ENCODE assay signal across 12 cellular contexts in the genomic region with DNA sequence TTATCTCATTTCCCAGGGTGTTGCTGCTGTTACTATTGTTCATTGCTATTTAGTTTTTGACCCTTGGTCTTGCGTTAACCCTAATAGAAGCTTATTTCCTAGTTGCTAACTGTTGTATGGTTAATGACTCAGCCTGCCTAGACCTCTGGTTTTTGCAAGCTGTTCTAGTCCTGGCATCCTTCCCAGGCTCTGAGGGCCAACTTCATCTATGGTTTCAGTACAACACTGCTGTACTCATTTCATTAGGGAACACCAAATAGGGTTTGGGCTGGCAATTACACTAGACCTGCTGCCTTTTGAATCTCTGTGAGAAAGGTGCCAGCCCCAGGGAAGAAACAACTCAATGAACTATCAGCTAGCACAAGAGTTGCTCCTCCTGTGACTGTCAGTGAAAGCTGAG. TPM values are rescaled to one million over a fixed set of nuclear protein-coding genes. Genes with fewer than 3 reads are reported as not detected.
DNase-seq lines count a peak whose midpoint lies in the region; ATAC-seq and TF ChIP-seq lines count a peak whose summit lies in the region.
"Had no signal": no experiment of that assay in that cellular context is flagged by ENCODE, and none has a peak within 500 bp of the region (broad histone marks: within the 10 kb centered on the region; RNA-seq: fewer than 3 reads in every experiment).

No MANE protein-coding gene starts in this region.

- WGBS in SK-N-SH (ENCODE audit: low lambda C conversion rate), result 10% methylated on average over 1 of the region's 1 CpG
- 47% methylated on average over 1 of the region's 1 CpG for WGBS in right cardiac atrium

- CTCF ChIA-PET in SK-N-SH (lab: Yijun Ruan, JAX), result interaction anchor here (0.9 to 1.5 kb wide), 5 partner anchors 8 to 329 kb away, joined by 3 to 5 read pairs (median 3); a partner anchor contains a TSS
- CTCF ChIA-PET in T-cell (lab: Charles Lee), result no interaction called here

- no peak overlapping the region for H3K9ac ChIP-seq in SK-N-SH

- no peaks in the 10 kb centered on the region for H3K79me2 ChIP-seq in SK-N-SH (ENCODE audit: insufficient read depth)

- TF ChIP-seq POLR2A in uterus (IDR thresholded peaks at IDR 0.05), result no peak

- no peaks in the 10 kb centered on the region for H4K20me1 ChIP-seq in SK-N-SH (ENCODE audit: insufficient read depth)

- H3K4me1 ChIP-seq in SK-N-SH (ENCODE audit: control insufficient read depth in 1 of 2, insufficient read depth in 2 of 2, low read depth in 1 of 2, low read length in 1 of 2) (peaks cover 0 to 6% of the 10 kb centered on the region in 2 experiments; a peak in 1 of 4 replicates), right cardiac atrium (ENCODE audit: control insufficient read depth, insufficient read depth, low read length) (peaks cover 2% of the 10 kb centered on the region), uterus (no peaks in the 10 kb centered on the region)
- H3K4me1 ChIP-seq: upper lobe of left lung had no signal

- H3K27me3 ChIP-seq in SK-N-SH (ENCODE audit: insufficient read depth) (no peaks in the 10 kb centered on the region), right cardiac atrium (ENCODE audit: control insufficient read depth, insufficient read depth) (no peaks in the 10 kb centered on the region), uterus (no peaks in the 10 kb centered on the region)
- H3K27me3 ChIP-seq: upper lobe of left lung had no signal

- no peaks in the 10 kb centered on the region for H3K4me1 Mint-ChIP-seq in T-cell

- H3K27ac Mint-ChIP-seq in T-cell, result no peak overlapping the region

- TF ChIP-seq CTCF in SK-N-SH (IDR thresholded peaks at IDR 0.05), result no peak
- no peak for TF ChIP-seq CTCF in uterus (IDR thresholded peaks at IDR 0.05)

- no peaks in the 10 kb centered on the region for H3K9me3 ChIP-seq in SK-N-SH
- no peaks in the 10 kb centered on the region for H3K9me3 ChIP-seq in right cardiac atrium (ENCODE audit: control insufficient read depth, low read length)
- no peaks in the 10 kb centered on the region for H3K9me3 ChIP-seq in uterus
- H3K9me3 ChIP-seq: upper lobe of left lung had no signal

- no peaks in the 10 kb centered on the region for H3K9me2 ChIP-seq in SK-N-SH

- no peaks in the 10 kb centered on the region for H3F3A ChIP-seq in SK-N-SH (replicated peaks; ENCODE audit: insufficient read depth)

- H3K27ac ChIP-seq in SK-N-SH (ENCODE audit: low read depth in 2 of 2, low read length in 1 of 2), result peak overlapping the region in 1 of 2 experiments; percentile 68; a peak in 2 of 4 replicates
- no peak overlapping the region for H3K27ac ChIP-seq in right cardiac atrium (ENCODE audit: low read length)
- no peak overlapping the region for H3K27ac ChIP-seq in uterus
- H3K27ac ChIP-seq: upper lobe of left lung had no signal

- TF ChIP-seq RAD21 in SK-N-SH (IDR thresholded peaks at IDR 0.05; ENCODE audit: low read length), result no peak

- H3K36me3 ChIP-seq in SK-N-SH (replicated peaks in 1 of 2; ENCODE audit: control insufficient read depth in 1 of 2, insufficient read depth in 2 of 2, low read length in 1 of 2), result no peaks in the 10 kb centered on the region
- no peaks in the 10 kb centered on the region for H3K36me3 ChIP-seq in uterus
- H3K36me3 ChIP-seq: upper lobe of left lung had no signal

- no peak for TF ChIP-seq EP300 in SK-N-SH (IDR thresholded peaks at IDR 0.05; ENCODE audit: borderline replicate concordance in 1 of 2, low read depth in 1 of 2, low read length in 1 of 2)

- no peaks in the 10 kb centered on the region for H3K36me3 Mint-ChIP-seq in T-cell

- no peak overlapping the region for H3K4me3 Mint-ChIP-seq in T-cell

- H3K9me3 Mint-ChIP-seq in T-cell, result no peaks in the 10 kb centered on the region

- intact Hi-C loops in right cardiac atrium (cut with DNase I) (no loop called here), uterus (cut with DNase I; ENCODE audit: low total_unique reads) (no loop called here)

- no peak overlapping the region for H2AFZ ChIP-seq in SK-N-SH (ENCODE audit: low read depth)

- ATAC-seq in right cardiac atrium (peak in 1 of 2 donors; percentile 69), T-cell (replicated peaks in 1 of 4) (no peak)

- DNase-seq in SHP77 treated with DMSO at 0.1 percent for 48 hours (lab: John Stamatoyannopoulos, UW), result peak; percentile 1
- DNase-seq in SHP77 (lab: John Stamatoyannopoulos, UW), result no peak
- peak; percentile 21 for DNase-seq in SK-N-SH
- peak; percentile 22 to 39 (median 26) for DNase-seq in right cardiac atrium
- DNase-seq in uterus, result peak; percentile 25 to 45
- no peak for DNase-seq in NK-92 treated with Interleukin-12 subunit alpha and Interleukin-12 subunit beta, amount 100 ng/mL, for 24 hours (lab: John Stamatoyannopoulos, UW)
- no peak for DNase-seq in T-cell
- no peak for DNase-seq in activated gamma-delta T cell treated with Interleukin-2 at 50 U/mL for 16 hours
- DNase-seq: activated effector memory CD4-positive, alpha-beta T cell treated with anti-CD3 and anti-CD28 coated beads, Interleukin-2, amount 50 U/mL, for 16 hours; stimulated activated CD4-positive, alpha-beta T cell treated with anti-CD3 and anti-CD28 coated beads, Interleukin-4, amount 100 ng/mL, for 1 hour had no signal

- POLR2A ChIA-PET in SK-N-SH (lab: Yijun Ruan, JAX) (no interaction called here), T-cell (lab: Charles Lee) (no interaction called here)

- H3K4me3 ChIP-seq in SK-N-SH (ENCODE audit: low read depth in 2 of 2, low read length in 1 of 2) (no peak overlapping the region), right cardiac atrium (ENCODE audit: low read length) (no peak overlapping the region), uterus (no peak overlapping the region)
- H3K4me3 ChIP-seq: upper lobe of left lung had no signal

- no peak overlapping the region for H3K4me2 ChIP-seq in SK-N-SH

- H3K27me3 Mint-ChIP-seq in T-cell, result peaks cover 0 to 27% of the 10 kb centered on the region in 2 donors

TF ChIP-seq in SK-N-SH, 30 proteins besides CTCF, POLR2A, EP300 and RAD21:
- TF ChIP-seq JUND (IDR thresholded peaks at IDR 0.05) (no peak), SMC3 (IDR thresholded peaks at IDR 0.05; ENCODE audit: low read depth, low read length) (no peak), RCOR1 (IDR thresholded peaks at IDR 0.05; ENCODE audit: low read length) (peak; percentile 50; the same call in 1 of the 2 replicates), EZH2phosphoT487 (IDR thresholded peaks at IDR 0.05; ENCODE audit: borderline replicate concordance, low read depth) (no peak), FOSL2 (IDR thresholded peaks at IDR 0.05; ENCODE audit: borderline replicate concordance, low read depth) (no peak)
- TF ChIP-seq, protein P1, sequence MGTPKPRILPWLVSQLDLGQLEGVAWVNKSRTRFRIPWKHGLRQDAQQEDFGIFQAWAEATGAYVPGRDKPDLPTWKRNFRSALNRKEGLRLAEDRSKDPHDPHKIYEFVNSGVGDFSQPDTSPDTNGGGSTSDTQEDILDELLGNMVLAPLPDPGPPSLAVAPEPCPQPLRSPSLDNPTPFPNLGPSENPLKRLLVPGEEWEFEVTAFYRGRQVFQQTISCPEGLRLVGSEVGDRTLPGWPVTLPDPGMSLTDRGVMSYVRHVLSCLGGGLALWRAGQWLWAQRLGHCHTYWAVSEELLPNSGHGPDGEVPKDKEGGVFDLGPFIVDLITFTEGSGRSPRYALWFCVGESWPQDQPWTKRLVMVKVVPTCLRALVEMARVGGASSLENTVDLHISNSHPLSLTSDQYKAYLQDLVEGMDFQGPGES (IDR thresholded peaks at IDR 0.05; ENCODE audit: low read depth, low read length), result no peak

RNA-seq across cellular contexts. Expression of a gene that starts 59.6 kb away (rescaled TPM):
- polyA plus RNA-seq in SK-N-SH (2012; rRNA removed) (0.26 and 0.88 TPM in 2 replicates), right cardiac atrium (not detected)
- polyA plus RNA-seq in SK-N-SH (2012; cell fraction: cytosol; rRNA removed), result 0.98 and 1.6 TPM in 2 replicates
- polyA plus RNA-seq in SK-N-SH (2012; cell fraction: nucleus; rRNA removed), result 0.19 and 0.20 TPM in 2 replicates
- total RNA-seq in right cardiac atrium (under 1 TPM in 1 of 4 donors, not detected in 3; 0.06 TPM), uterus (1 to 10 TPM in 2 of 4 donors, not detected in 2; 2.0 to 5.5 TPM), T-cell (not detected)
- total RNA-seq: endothelial cell of umbilical vein, upper lobe of left lung had no signal
- polyA plus RNA-seq: endothelial cell of umbilical vein had no signal

Comparison
In these comparisons a context has a peak if more than half of its experiments do, and no peak if none do; other contexts are left out.
1. DNase-seq: peak in SHP77 treated with DMSO at 0.1 percent for 48 hours (single experiment), SK-N-SH (single experiment), right cardiac atrium (3 of 3) and uterus (2 of 2); none in SHP77 (0 of 2), NK-92 treated with Interleukin-12 subunit alpha and Interleukin-12 subunit beta, amount 100 ng/mL, for 24 hours (single experiment), T-cell (0 of 34) and activated gamma-delta T cell treated with Interleukin-2 at 50 U/mL for 16 hours (single experiment).